16 cellular contexts compared by ENCODE assay signal in the genomic region with DNA sequence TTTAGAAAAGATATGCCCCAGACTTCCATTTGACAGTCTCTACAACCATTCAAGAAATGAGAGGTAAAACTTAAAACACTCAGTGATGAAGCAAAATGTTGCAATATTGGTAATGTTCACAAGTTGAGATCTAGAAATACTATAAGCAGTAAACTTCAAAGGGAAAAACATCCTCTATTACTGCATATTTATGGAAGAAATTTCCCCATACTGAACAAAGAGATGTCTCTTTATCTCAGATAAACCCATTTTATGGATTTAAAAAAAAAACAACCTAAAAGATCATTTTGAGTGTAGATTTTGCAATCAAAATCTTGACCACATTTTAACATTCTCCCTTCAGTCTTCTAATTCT.
DNase-seq lines count a peak whose midpoint lies in the region; ATAC-seq and TF ChIP-seq lines count a peak whose summit lies in the region.
"Had no signal": no experiment of that assay in that cellular context is flagged by ENCODE, and none has a peak within 500 bp of the region (broad histone marks: within the 10 kb centered on the region; RNA-seq: fewer than 3 reads in every experiment).

No MANE protein-coding gene starts in this region.

- no peaks in the 10 kb centered on the region for H3K4me1 ChIP-seq in Peyer's patch
- H3K4me1 ChIP-seq in effector memory CD4-positive, alpha-beta T cell (ENCODE audit: control insufficient read depth, insufficient read depth, low read length, poor library complexity, severe bottlenecking) = peaks cover 28% of the 10 kb centered on the region
- no peaks in the 10 kb centered on the region for H3K4me1 ChIP-seq in gastrocnemius medialis
- no peaks in the 10 kb centered on the region for H3K4me1 ChIP-seq in SJCRH30
- H3K4me1 ChIP-seq: gastroesophageal sphincter, tibial artery had no signal

- peaks cover 11 to 30% of the 10 kb centered on the region in 2 donors for H3K36me3 Mint-ChIP-seq in activated T-cell treated with anti-CD3 and anti-CD28 coated beads, Interleukin-2, amount 50 U/mL, for 72 hours (ENCODE audit: insufficient read depth in 2 of 2)
- no peaks in the 10 kb centered on the region for H3K36me3 Mint-ChIP-seq in stimulated activated naive B cell treated with anti-CD40 and anti-IgM and Interleukin-4, amounts not matched to agents 10 μg/mL and 1 μg/mL and 100 μg/mL, for 72 hours

- H3K27me3 Mint-ChIP-seq in activated T-cell treated with anti-CD3 and anti-CD28 coated beads, Interleukin-2, amount 50 U/mL, for 72 hours (ENCODE audit: low read depth) = no peaks in the 10 kb centered on the region
- no peaks in the 10 kb centered on the region for H3K27me3 Mint-ChIP-seq in stimulated activated naive B cell treated with anti-CD40 and anti-IgM and Interleukin-4, amounts not matched to agents 10 μg/mL and 1 μg/mL and 100 μg/mL, for 72 hours

- TF ChIP-seq CTCF in Peyer's patch (IDR thresholded peaks at IDR 0.05) = no peak
- no peak for TF ChIP-seq CTCF in gastrocnemius medialis (IDR thresholded peaks at IDR 0.05 in 4 of 5, conservative IDR thresholded peaks at IDR 0.05 in 1 of 5)

- in situ Hi-C loops in gastrocnemius medialis (cut with MboI; ENCODE audit: low sequenced_read_pairs in 4 of 4) = no loop called here

- H3K9me3 Mint-ChIP-seq in activated T-cell treated with anti-CD3 and anti-CD28 coated beads, Interleukin-2, amount 50 U/mL, for 72 hours = peaks cover 0 to 4% of the 10 kb centered on the region in 2 donors
- no peaks in the 10 kb centered on the region for H3K9me3 Mint-ChIP-seq in stimulated activated naive B cell treated with anti-CD40 and anti-IgM and Interleukin-4, amounts not matched to agents 10 μg/mL and 1 μg/mL and 100 μg/mL, for 72 hours

- H3K4me3 ChIP-seq in Peyer's patch = no peak overlapping the region
- peak overlapping the region; percentile 22 for H3K4me3 ChIP-seq in effector memory CD4-positive, alpha-beta T cell (ENCODE audit: insufficient read depth, low read depth, low read length, poor library complexity, severe bottlenecking)
- no peak overlapping the region for H3K4me3 ChIP-seq in gastrocnemius medialis
- H3K4me3 ChIP-seq in SJCRH30 = no peak overlapping the region
- H3K4me3 ChIP-seq: gastroesophageal sphincter, tibial artery had no signal

- intact Hi-C loops in gastrocnemius medialis (cut with DNase I; ENCODE audit: low total_unique reads) = no loop called here

- no peaks in the 10 kb centered on the region for H3K9me3 ChIP-seq in Peyer's patch
- H3K9me3 ChIP-seq in effector memory CD4-positive, alpha-beta T cell (ENCODE audit: control insufficient read depth, low read length) = peaks cover 7% of the 10 kb centered on the region
- no peaks in the 10 kb centered on the region for H3K9me3 ChIP-seq in gastrocnemius medialis
- H3K9me3 ChIP-seq in SJCRH30 (replicated peaks) = no peaks in the 10 kb centered on the region; the same call in 1 of the 2 replicates
- H3K9me3 ChIP-seq: gastroesophageal sphincter had no signal

- H3K27ac ChIP-seq in Peyer's patch (peak overlapping the region; percentile 38 to 73 (median 66)), gastrocnemius medialis (no peak overlapping the region), SJCRH30 (no peak overlapping the region)
- H3K27ac ChIP-seq in effector memory CD4-positive, alpha-beta T cell (ENCODE audit: insufficient read depth, low read length, poor library complexity, severe bottlenecking) = peak overlapping the region; percentile 94
- H3K27ac ChIP-seq: gastroesophageal sphincter, tibial artery had no signal

- H3K27ac Mint-ChIP-seq in activated T-cell treated with anti-CD3 and anti-CD28 coated beads, Interleukin-2, amount 50 U/mL, for 72 hours = peak overlapping the region; percentile 100
- H3K27ac Mint-ChIP-seq in stimulated activated naive B cell treated with anti-CD40 and anti-IgM and Interleukin-4, amounts not matched to agents 10 μg/mL and 1 μg/mL and 100 μg/mL, for 72 hours = peak overlapping the region; percentile 98
- H3K27ac Mint-ChIP-seq: nephron progenitor cell had no signal

- peak in 1 of 2 donors; percentile 4 for ATAC-seq in activated T-cell treated with anti-CD3 and anti-CD28 coated beads, Interleukin-2, amount 50 U/mL, for 72 hours (replicated peaks in 1 of 2)
- ATAC-seq in stimulated activated naive B cell treated with anti-CD40 and anti-IgM and Interleukin-4, amounts not matched to agents 10 μg/mL and 1 μg/mL and 100 μg/mL, for 72 hours (replicated peaks) = no peak
- no peak for ATAC-seq in gastrocnemius medialis
- ATAC-seq: gastroesophageal sphincter had no signal

- H3K36me3 ChIP-seq in Peyer's patch (no peaks in the 10 kb centered on the region), gastrocnemius medialis (no peaks in the 10 kb centered on the region), SJCRH30 (no peaks in the 10 kb centered on the region)
- H3K36me3 ChIP-seq in effector memory CD4-positive, alpha-beta T cell (ENCODE audit: control insufficient read depth, insufficient read depth, low read length) = no peaks in the 10 kb centered on the region
- H3K36me3 ChIP-seq: gastroesophageal sphincter, tibial artery had no signal

- peak overlapping the region; percentile 78 to 97 for H3K4me3 Mint-ChIP-seq in activated T-cell treated with anti-CD3 and anti-CD28 coated beads, Interleukin-2, amount 50 U/mL, for 72 hours
- H3K4me3 Mint-ChIP-seq in stimulated activated naive B cell treated with anti-CD40 and anti-IgM and Interleukin-4, amounts not matched to agents 10 μg/mL and 1 μg/mL and 100 μg/mL, for 72 hours = peak overlapping the region; percentile 21 to 83
- H3K4me3 Mint-ChIP-seq: nephron progenitor cell had no signal

- no peak for TF ChIP-seq POLR2A in Peyer's patch (IDR thresholded peaks at IDR 0.05)
- TF ChIP-seq POLR2A in gastrocnemius medialis (IDR thresholded peaks at IDR 0.05) = no peak

- H3K27me3 ChIP-seq in Peyer's patch (no peaks in the 10 kb centered on the region), gastrocnemius medialis (no peaks in the 10 kb centered on the region), SJCRH30 (no peaks in the 10 kb centered on the region)
- no peaks in the 10 kb centered on the region for H3K27me3 ChIP-seq in effector memory CD4-positive, alpha-beta T cell (replicated peaks; ENCODE audit: control insufficient read depth, insufficient read depth, low read length, poor library complexity, severe bottlenecking)
- H3K27me3 ChIP-seq: gastroesophageal sphincter had no signal

- DNase-seq in activated T-cell treated with anti-CD3 and anti-CD28 coated beads, Interleukin-2, amount 50 U/mL, for 72 hours = no peak
- DNase-seq in activated T-cell treated with anti-CD3 and anti-CD28 coated beads for 4 hours (no peak), Peyer's patch (no peak), gastrocnemius medialis (no peak), SJCRH30 (no peak), activated gamma-delta T cell treated with Interleukin-2 at 50 U/mL for 16 hours (no peak)
- DNase-seq in effector memory CD4-positive, alpha-beta T cell = no peak
- no peak for DNase-seq in stimulated activated naive B cell treated with anti-CD40 and anti-IgM and Interleukin-4, amounts not matched to agents 10 μg/mL and 1 μg/mL and 100 μg/mL, for 72 hours
- DNase-seq: activated CD4-positive, alpha-beta T cell treated with anti-CD3 and anti-CD28 coated beads for 1 hour; caudate nucleus; MM.1S; NCI-H2081 treated with DMSO at 0.1 percent for 48 hours; nephron progenitor cell; retina; tibial artery had no signal

- peaks cover 56% of the 10 kb centered on the region for H3K4me1 Mint-ChIP-seq in activated T-cell treated with anti-CD3 and anti-CD28 coated beads, Interleukin-2, amount 50 U/mL, for 72 hours (ENCODE audit: low read depth)
- peaks cover 18 to 27% of the 10 kb centered on the region in 2 donors for H3K4me1 Mint-ChIP-seq in stimulated activated naive B cell treated with anti-CD40 and anti-IgM and Interleukin-4, amounts not matched to agents 10 μg/mL and 1 μg/mL and 100 μg/mL, for 72 hours

Comparison
In these comparisons a context has a peak if more than half of its experiments do, and no peak if none do; other contexts are left out.
1. H3K27ac ChIP-seq: peak in Peyer's patch (4 of 4) and effector memory CD4-positive, alpha-beta T cell (single experiment); none in gastrocnemius medialis (0 of 4) and SJCRH30 (single experiment).